Comparison of ENCODE assay signal across 13 cellular contexts in genomic region chr16:28910046-28911031, GRCh38. TPM values are rescaled to one million over a fixed set of nuclear protein-coding genes. Genes with fewer than 3 reads are reported as not detected.
A peak's percentile ranks its signal among the peaks of the same experiment; 100 is the strongest.
DNase-seq lines count a peak whose midpoint lies in the region; ATAC-seq and TF ChIP-seq lines count a peak whose summit lies in the region.
"Had no signal": no experiment of that assay in that cellular context is flagged by ENCODE, and none has a peak within 500 bp of the region (broad histone marks: within the 10 kb centered on the region; RNA-seq: fewer than 3 reads in every experiment).

No MANE protein-coding gene starts in this region.

- TF ChIP-seq CTCF in Calu3 (IDR thresholded peaks at IDR 0.05; ENCODE audit: unreplicated experiment) (no peak), HCT116 (IDR thresholded peaks at IDR 0.05 in 2 of 3, conservative IDR thresholded peaks at IDR 0.05 in 1 of 3; ENCODE audit: borderline replicate concordance in 1 of 3, insufficient read depth in 1 of 3, low read depth in 2 of 3, low read length in 2 of 3) (no peak), PC-9 (conservative IDR thresholded peaks at IDR 0.05) (no peak)

- ATAC-seq in HCT116 (peak; percentile 80), left colon (peak; percentile 82), HG03159 (IDR thresholded peaks at IDR 0.05; ENCODE audit: unreplicated experiment) (no peak), GM21515 (IDR thresholded peaks at IDR 0.05; ENCODE audit: unreplicated experiment) (no peak)
- ATAC-seq in naive thymus-derived CD4-positive, alpha-beta T cell: no peak
- ATAC-seq: activated T-cell treated with anti-CD3 and anti-CD28 coated beads, Interleukin-2, amount 50 U/mL, for 4 hours had no signal

- H3K79me2 ChIP-seq in HCT116 (ENCODE audit: insufficient read depth, low read length) (no peaks in the 10 kb centered on the region), PC-9 (ENCODE audit: low read depth) (no peaks in the 10 kb centered on the region)

- H3K9ac ChIP-seq in HCT116 (ENCODE audit: low read length): peak overlapping the region; percentile 55

- H3K9me3 Mint-ChIP-seq in Calu3 (ENCODE audit: low read depth, unreplicated experiment): no peaks in the 10 kb centered on the region
- peaks cover 0 to 1% (median 0%) of the 10 kb centered on the region in 11 donors for H3K9me3 Mint-ChIP-seq in naive thymus-derived CD4-positive, alpha-beta T cell
- H3K9me3 Mint-ChIP-seq: activated T-cell treated with anti-CD3 and anti-CD28 coated beads, Interleukin-2, amount 50 U/mL, for 4 hours had no signal

- no peak overlapping the region for H3K27ac Mint-ChIP-seq in Calu3 (ENCODE audit: unreplicated experiment)
- H3K27ac Mint-ChIP-seq in naive thymus-derived CD4-positive, alpha-beta T cell: no peak overlapping the region

- H3K4me3 ChIP-seq in HCT116 (replicated peaks in 1 of 2; ENCODE audit: low read depth in 1 of 2, low read length in 2 of 2): 0 out of 4 replicates have a peak overlapping the region, but pooled peaks of 1 of the 2 experiments have one; percentile 0
- no peak overlapping the region for H3K4me3 ChIP-seq in PC-9
- H3K4me3 ChIP-seq in naive thymus-derived CD4-positive, alpha-beta T cell (ENCODE audit: low read length): no peak overlapping the region
- H3K4me3 ChIP-seq: ovary had no signal

- H3K36me3 Mint-ChIP-seq in Calu3 (ENCODE audit: insufficient read depth, unreplicated experiment): peaks cover 54% of the 10 kb centered on the region
- peaks cover 7 to 20% (median 11%) of the 10 kb centered on the region in 5 donors for H3K36me3 Mint-ChIP-seq in naive thymus-derived CD4-positive, alpha-beta T cell

- H3K27me3 ChIP-seq in HCT116 (ENCODE audit: insufficient read depth, low read length) (no peaks in the 10 kb centered on the region), PC-9 (ENCODE audit: insufficient read depth, low read depth) (no peaks in the 10 kb centered on the region)
- no peaks in the 10 kb centered on the region for H3K27me3 ChIP-seq in naive thymus-derived CD4-positive, alpha-beta T cell (ENCODE audit: control insufficient read depth in 2 of 2, insufficient read depth in 2 of 2, low read length in 2 of 2)
- H3K27me3 ChIP-seq: ovary had no signal

- CTCF ChIA-PET in Calu3 (lab: Charles Lee) (interaction anchor here (0.5 kb wide), 1 partner anchor 1967 kb away, joined by 5 read pairs; no protein-coding TSS in a partner anchor), HCT116 (lab: Charles Lee) (no interaction called here), PC-9 (lab: Charles Lee) (interaction anchor here (0.6 to 1.1 kb wide), 2 partner anchors 29 to 40 kb away, joined by 3 to 5 read pairs; partner anchors contain the start of gene NFATC2IP)
- CTCF ChIA-PET in naive thymus-derived CD4-positive, alpha-beta T cell (lab: Charles Lee): interaction anchor here (1.4 kb wide), 1 partner anchor 35 kb away, joined by 3 read pairs; no protein-coding TSS in a partner anchor

- peak overlapping the region; percentile 69 for H3K4me2 ChIP-seq in HCT116 (ENCODE audit: low read length)
- no peak overlapping the region for H3K4me2 ChIP-seq in PC-9

- intact Hi-C loops in Calu3 (cut with micrococcal nuclease; ENCODE audit: unreplicated experiment) (no loop called here), HCT116 (cut with micrococcal nuclease) (loop anchor here (5.0 kb wide), 1 partner anchor 33 kb away; the partner anchor contains the start of gene ATP2A1), PC-9 (cut with micrococcal nuclease; ENCODE audit: unreplicated experiment) (loop anchor here (5.0 kb wide), 1 partner anchor 37 kb away; no protein-coding TSS in a partner anchor), left colon (cut with DNase I, micrococcal nuclease) (no loop called here)
- intact Hi-C loops in naive thymus-derived CD4-positive, alpha-beta T cell (cut with micrococcal nuclease): no loop called here

- TF ChIP-seq POLR2A in HCT116 (IDR thresholded peaks at IDR 0.05; ENCODE audit: borderline replicate concordance, extremely low read depth, insufficient read depth, insufficient read length): no peak

- H3K36me3 ChIP-seq in HCT116 (ENCODE audit: control insufficient read depth in 1 of 2, insufficient read depth in 2 of 2, low read length in 2 of 2) (no peaks in the 10 kb centered on the region), PC-9 (ENCODE audit: low read depth) (peaks cover 7% of the 10 kb centered on the region)
- H3K36me3 ChIP-seq in naive thymus-derived CD4-positive, alpha-beta T cell (ENCODE audit: control insufficient read depth in 2 of 3, insufficient read depth in 3 of 3, low read length in 3 of 3): peaks cover 0 to 62% (median 0%) of the 10 kb centered on the region in 3 experiments
- H3K36me3 ChIP-seq: ovary had no signal

- no peaks in the 10 kb centered on the region for H3K4me1 Mint-ChIP-seq in Calu3 (ENCODE audit: low read depth, unreplicated experiment)
- H3K4me1 Mint-ChIP-seq in naive thymus-derived CD4-positive, alpha-beta T cell: peaks cover 0 to 2% (median 0%) of the 10 kb centered on the region in 7 donors

- no peaks in the 10 kb centered on the region for H3K9me3 ChIP-seq in HCT116 (ENCODE audit: control insufficient read depth in 1 of 2, insufficient read depth in 1 of 2, low read depth in 1 of 2, low read length in 2 of 2)
- H3K9me3 ChIP-seq in PC-9 (ENCODE audit: insufficient read depth, low read depth): no peaks in the 10 kb centered on the region
- H3K9me3 ChIP-seq in naive thymus-derived CD4-positive, alpha-beta T cell (ENCODE audit: control insufficient read depth in 2 of 3, low read length in 3 of 3): no peaks in the 10 kb centered on the region
- H3K9me3 ChIP-seq: Caco-2, ovary had no signal

- no peaks in the 10 kb centered on the region for H3K9me2 ChIP-seq in HCT116 (ENCODE audit: insufficient read depth)
- no peaks in the 10 kb centered on the region for H3K9me2 ChIP-seq in PC-9 (ENCODE audit: insufficient read depth)

- H3K27ac ChIP-seq in HCT116 (ENCODE audit: low read depth, low read length): peak overlapping the region; percentile 85
- peak overlapping the region; percentile 72 for H3K27ac ChIP-seq in PC-9
- no peak overlapping the region for H3K27ac ChIP-seq in naive thymus-derived CD4-positive, alpha-beta T cell (ENCODE audit: low read depth, low read length)
- H3K27ac ChIP-seq: ovary had no signal

- no peak overlapping the region for H3K4me3 Mint-ChIP-seq in Calu3 (ENCODE audit: low read depth, unreplicated experiment)
- no peak overlapping the region for H3K4me3 Mint-ChIP-seq in naive thymus-derived CD4-positive, alpha-beta T cell
- H3K4me3 Mint-ChIP-seq: activated T-cell treated with anti-CD3 and anti-CD28 coated beads, Interleukin-2, amount 50 U/mL, for 4 hours had no signal

- no peak overlapping the region for H2AFZ ChIP-seq in HCT116 (ENCODE audit: low read depth, low read length, poor library complexity, severe bottlenecking)
- no peak overlapping the region for H2AFZ ChIP-seq in PC-9

- peaks cover 20 to 35% of the 10 kb centered on the region in 2 experiments for H3K4me1 ChIP-seq in HCT116 (ENCODE audit: control insufficient read depth in 1 of 2, insufficient read depth in 2 of 2, low read length in 2 of 2)
- H3K4me1 ChIP-seq in PC-9 (replicated peaks; ENCODE audit: insufficient read depth): peaks cover 15% of the 10 kb centered on the region
- H3K4me1 ChIP-seq in naive thymus-derived CD4-positive, alpha-beta T cell (ENCODE audit: control insufficient read depth in 2 of 2, insufficient read depth in 2 of 2, low read length in 2 of 2): no peaks in the 10 kb centered on the region
- H3K4me1 ChIP-seq: Caco-2 had no signal

- no peak for TF ChIP-seq RAD21 in HCT116 (IDR thresholded peaks at IDR 0.05; ENCODE audit: low read depth)

- BruUV-seq in Calu3 (replicated peaks; lab: Mats Ljungman, UMichigan): no TSS peak
- BruUV-seq in HCT116 (replicated peaks; lab: Mats Ljungman, UMichigan): no TSS peak
- BruUV-seq in PC-9 (replicated peaks; lab: Mats Ljungman, UMichigan): no TSS peak

- H3K27me3 Mint-ChIP-seq in Calu3 (ENCODE audit: unreplicated experiment): no peaks in the 10 kb centered on the region
- no peaks in the 10 kb centered on the region for H3K27me3 Mint-ChIP-seq in naive thymus-derived CD4-positive, alpha-beta T cell

- peaks cover 33% of the 10 kb centered on the region for H3F3A ChIP-seq in PC-9 (ENCODE audit: insufficient read depth, low read depth)

- POLR2A ChIA-PET in HCT116 (lab: Charles Lee): no interaction called here
- POLR2A ChIA-PET in PC-9 (lab: Charles Lee; ENCODE audit: unreplicated experiment): interaction anchor here (0.6 to 0.7 kb wide), 2 partner anchors 13 to 26 kb away, joined by 3 read pairs; no protein-coding TSS in a partner anchor
- POLR2A ChIA-PET in naive thymus-derived CD4-positive, alpha-beta T cell (lab: Charles Lee): interaction anchor here (0.6 to 1.4 kb wide), 2 partner anchors 9 to 56 kb away, joined by 3 to 4 read pairs; no protein-coding TSS in a partner anchor

- RAD21 ChIA-PET in HCT116 (lab: Charles Lee; ENCODE audit: low non-redundant PET in 1 of 2, low total read pairs in 2 of 2, uncharacterized antibody in 2 of 2, unreplicated experiment in 2 of 2): no interaction called here

- DNase-seq in Calu3 (peak; percentile 17), HCT116 (ENCODE audit: low read depth, low spot score) (peak; percentile 44), PC-9 (peak; percentile 59 to 84), left colon (peak; percentile 68 to 84), activated T-cell treated with anti-CD3 and anti-CD28 coated beads for 4 hours (no peak)
- DNase-seq in naive thymus-derived CD4-positive, alpha-beta T cell: no peak
- DNase-seq: activated T-cell treated with anti-CD3 and anti-CD28 coated beads, Interleukin-2, amount 50 U/mL, for 4 hours; Caco-2; NCI-H748 treated with DMSO at 0.1 percent for 48 hours; ovary had no signal

- no peaks in the 10 kb centered on the region for H4K20me1 ChIP-seq in HCT116 (ENCODE audit: insufficient read depth)
- H4K20me1 ChIP-seq in PC-9 (ENCODE audit: insufficient read depth): no peaks in the 10 kb centered on the region

RNA-seq across cellular contexts. Expression of gene RABEP2, which starts 14.7 kb away (rescaled TPM):
- 30.2 and 34.3 TPM in 2 replicates for total RNA-seq in Calu3 (2022)
- 13.4 TPM for total RNA-seq in HCT116 (2021; ENCODE audit: unreplicated experiment)
- polyA plus RNA-seq in HCT116 (2012): 8.6 and 10.0 TPM in 2 replicates
- total RNA-seq in PC-9 (2021): 48.5 and 70.5 TPM in 2 replicates
- total RNA-seq in left colon: 10 to 100 TPM; 39.6 to 41.4 TPM
- 10 to 100 TPM; 19.9 to 30.3 (median 27.3) TPM for total RNA-seq in naive thymus-derived CD4-positive, alpha-beta T cell
- polyA plus RNA-seq in naive thymus-derived CD4-positive, alpha-beta T cell: 1 to 10 TPM; 4.4 to 7.5 TPM

RNA-seq across cellular contexts. Expression of gene CD19, which starts 21.4 kb away (rescaled TPM):
- not detected in 2 replicates for total RNA-seq in Calu3 (2022)
- 0.27 TPM for total RNA-seq in HCT116 (2021; ENCODE audit: unreplicated experiment)
- 0.05 and 0.09 TPM in 2 replicates for polyA plus RNA-seq in HCT116 (2012)
- total RNA-seq in PC-9 (2021): not detected in 2 replicates
- 1 to 10 TPM in 1 of 2 donors, under 1 TPM in 1; 0.64 to 1.2 TPM for total RNA-seq in left colon
- total RNA-seq in naive thymus-derived CD4-positive, alpha-beta T cell: 1 to 10 TPM in 1 of 5 experiments, under 1 TPM in 4; 0.22 to 3.0 (median 0.32) TPM
- under 1 TPM; 0.40 to 0.58 TPM for polyA plus RNA-seq in naive thymus-derived CD4-positive, alpha-beta T cell
- total RNA-seq: Caco-2, cardiac septum had no signal

RNA-seq across cellular contexts. Expression of gene ATP2A1, which starts 32.1 kb away (rescaled TPM):
- total RNA-seq in Calu3 (2022): 3.7 and 5.7 TPM in 2 replicates
- 10.3 TPM for total RNA-seq in HCT116 (2021; ENCODE audit: unreplicated experiment)
- polyA plus RNA-seq in HCT116 (2012): 5.5 and 7.0 TPM in 2 replicates
- total RNA-seq in PC-9 (2021): 8.3 and 10.7 TPM in 2 replicates
- 1 to 10 TPM in 1 of 2 donors, under 1 TPM in 1; 0.47 to 1.3 TPM for total RNA-seq in left colon
- 1 to 10 TPM in 2 of 5 experiments, under 1 TPM in 3; 0.32 to 1.6 (median 0.89) TPM for total RNA-seq in naive thymus-derived CD4-positive, alpha-beta T cell
- not detected for polyA plus RNA-seq in naive thymus-derived CD4-positive, alpha-beta T cell

RNA-seq across cellular contexts. Expression of gene NFATC2IP, which starts 40.4 kb away (rescaled TPM):
- total RNA-seq in Calu3 (2022): 91.0 and 92.3 TPM in 2 replicates
- 41.4 TPM for total RNA-seq in HCT116 (2021; ENCODE audit: unreplicated experiment)
- 30.4 and 34.6 TPM in 2 replicates for polyA plus RNA-seq in HCT116 (2012)
- 72.3 and 73.0 TPM in 2 replicates for total RNA-seq in PC-9 (2021)
- total RNA-seq in left colon: 10 to 100 TPM; 42.9 to 52.0 TPM
- 100 to 1,000 TPM in 3 of 5 experiments, 10 to 100 TPM in 2; 70.9 to 117 (median 111) TPM for total RNA-seq in naive thymus-derived CD4-positive, alpha-beta T cell
- 10 to 100 TPM; 26.0 to 37.8 TPM for polyA plus RNA-seq in naive thymus-derived CD4-positive, alpha-beta T cell

RNA-seq across cellular contexts. Expression of gene SH2B1, which starts 46.7 kb away (rescaled TPM):
- 60.9 and 67.9 TPM in 2 replicates for total RNA-seq in Calu3 (2022)
- 47.0 TPM for total RNA-seq in HCT116 (2021; ENCODE audit: unreplicated experiment)
- 30.7 and 33.6 TPM in 2 replicates for polyA plus RNA-seq in HCT116 (2012)
- total RNA-seq in PC-9 (2021): 105 and 110 TPM in 2 replicates
- total RNA-seq in left colon: 10 to 100 TPM; 84.3 to 90.0 TPM
- total RNA-seq in naive thymus-derived CD4-positive, alpha-beta T cell: 100 to 1,000 TPM in 2 of 5 experiments, 10 to 100 TPM in 3; 66.8 to 145 (median 77.8) TPM
- 1 to 10 TPM; 1.9 to 3.1 TPM for polyA plus RNA-seq in naive thymus-derived CD4-positive, alpha-beta T cell

Comparison
In these comparisons a context has a peak if more than half of its experiments do, and no peak if none do; other contexts are left out.
1. DNase-seq: peak in Calu3 (single experiment), HCT116 (single experiment), PC-9 (2 of 2) and left colon (2 of 2); none in activated T-cell treated with anti-CD3 and anti-CD28 coated beads for 4 hours (single experiment) and naive thymus-derived CD4-positive, alpha-beta T cell (0 of 9).
2. ATAC-seq: peak in HCT116 (single experiment) and left colon (single experiment); none in HG03159 (single experiment), naive thymus-derived CD4-positive, alpha-beta T cell (single experiment) and GM21515 (single experiment).
3. intact Hi-C loops: an anchor here in HCT116 (5.0 kb wide) and PC-9 (5.0 kb wide); none called in Calu3, left colon and naive thymus-derived CD4-positive, alpha-beta T cell.